8 cellular contexts compared by ENCODE assay signal in genomic region chr3:13452490-13453335, GRCh38. TPM values are rescaled to one million over a fixed set of nuclear protein-coding genes. Genes with fewer than 3 reads are reported as not detected.
A peak's percentile ranks its signal among the peaks of the same experiment; 100 is the strongest.
DNase-seq lines count a peak whose midpoint lies in the region; ATAC-seq and TF ChIP-seq lines count a peak whose summit lies in the region.

No MANE protein-coding gene starts in this region.

- no peaks in the 10 kb centered on the region for H3K9me3 ChIP-seq in PC-9 (ENCODE audit: insufficient read depth, low read depth)

- no peaks in the 10 kb centered on the region for H3K9me2 ChIP-seq in PC-9 (ENCODE audit: insufficient read depth)

- peaks cover 13% of the 10 kb centered on the region for H3K4me1 ChIP-seq in PC-9 (replicated peaks; ENCODE audit: insufficient read depth)

- H3K27ac Mint-ChIP-seq in activated naive CD8-positive, alpha-beta T cell = peak overlapping the region; percentile 29
- H3K27ac Mint-ChIP-seq in osteocyte (ENCODE audit: unreplicated experiment) = peak overlapping the region; percentile 89

- no TSS peak for BruUV-seq in PC-9 (replicated peaks; lab: Mats Ljungman, UMichigan)

- peaks cover 21% of the 10 kb centered on the region; the same call in 1 of the 2 replicates for H3F3A ChIP-seq in PC-9 (ENCODE audit: insufficient read depth, low read depth)

- CTCF ChIA-PET in PC-9 (lab: Charles Lee) = interaction anchor here (0.5 to 2.2 kb wide), 8 partner anchors 21 to 874 kb away, joined by 3 to 23 read pairs (median 4); partner anchors contain the start of gene HDAC11

- H3K27me3 ChIP-seq in HL-60 (ENCODE audit: insufficient read depth, poor library complexity, severe bottlenecking) = no peaks in the 10 kb centered on the region
- no peaks in the 10 kb centered on the region for H3K27me3 ChIP-seq in PC-9 (ENCODE audit: insufficient read depth, low read depth)

- H3K4me3 ChIP-seq in HL-60 (replicated peaks; ENCODE audit: insufficient read depth, low read length) (peak overlapping the region; percentile 51), PC-9 (peak overlapping the region; percentile 59; the same call in 1 of the 2 replicates)

- no peaks in the 10 kb centered on the region for H3K9me3 Mint-ChIP-seq in activated naive CD8-positive, alpha-beta T cell (ENCODE audit: low read depth)
- H3K9me3 Mint-ChIP-seq in osteocyte (ENCODE audit: unreplicated experiment) = no peaks in the 10 kb centered on the region

- POLR2A ChIA-PET in PC-9 (lab: Charles Lee; ENCODE audit: unreplicated experiment) = interaction anchor here (0.6 to 1.3 kb wide), 3 partner anchors 27 to 118 kb away, joined by 5 to 9 read pairs (median 8); partner anchors contain the start of gene HDAC11

- peak overlapping the region; percentile 86; the same call in 1 of the 2 replicates for H2AFZ ChIP-seq in PC-9

- peaks cover 20% of the 10 kb centered on the region for H3K4me1 Mint-ChIP-seq in activated naive CD8-positive, alpha-beta T cell (ENCODE audit: low read depth)
- peaks cover 7% of the 10 kb centered on the region for H3K4me1 Mint-ChIP-seq in osteocyte (ENCODE audit: unreplicated experiment)

- ATAC-seq in GM21381 (IDR thresholded peaks at IDR 0.05; ENCODE audit: unreplicated experiment) = no peak
- ATAC-seq in GM21786 (IDR thresholded peaks at IDR 0.05; ENCODE audit: unreplicated experiment) = no peak

- intact Hi-C loops in PC-9 (cut with micrococcal nuclease; ENCODE audit: unreplicated experiment) = loop anchor here (2.0 to 10.0 kb wide), 7 partner anchors 32 to 600 kb away; partner anchors contain the start of gene NUP210

- H3K27me3 Mint-ChIP-seq in activated naive CD8-positive, alpha-beta T cell = no peaks in the 10 kb centered on the region
- peaks cover 9% of the 10 kb centered on the region for H3K27me3 Mint-ChIP-seq in osteocyte (ENCODE audit: unreplicated experiment)

- H4K20me1 ChIP-seq in PC-9 (ENCODE audit: insufficient read depth) = no peaks in the 10 kb centered on the region

- no peaks in the 10 kb centered on the region for H3K36me3 ChIP-seq in PC-9 (ENCODE audit: low read depth)

- peak; percentile 55 for DNase-seq in EL
- DNase-seq in HL-60 (ENCODE audit: low read depth in 1 of 2, low spot score in 1 of 2) = peak; percentile 31 to 52
- DNase-seq in PC-9 = peak; percentile 25 to 43
- DNase-seq in globus pallidus (ENCODE audit: low spot score) = peak; percentile 87
- DNase-seq in osteocyte (ENCODE audit: extremely low spot score, unreplicated experiment) = no peak

- no peaks in the 10 kb centered on the region for H3K36me3 Mint-ChIP-seq in activated naive CD8-positive, alpha-beta T cell
- no peaks in the 10 kb centered on the region for H3K36me3 Mint-ChIP-seq in osteocyte (ENCODE audit: unreplicated experiment)

- peak overlapping the region; percentile 91 for H3K4me3 Mint-ChIP-seq in activated naive CD8-positive, alpha-beta T cell
- H3K4me3 Mint-ChIP-seq in osteocyte (ENCODE audit: unreplicated experiment) = peak overlapping the region; percentile 90

- H3K79me2 ChIP-seq in PC-9 (ENCODE audit: low read depth) = no peaks in the 10 kb centered on the region

- peak overlapping the region; percentile 69 for H3K4me2 ChIP-seq in PC-9

- TF ChIP-seq CTCF in HL-60 (IDR thresholded peaks at IDR 0.05; ENCODE audit: insufficient read depth, low read length) (peak; percentile 45), PC-9 (conservative IDR thresholded peaks at IDR 0.05) (peak; percentile 77), osteocyte (IDR thresholded peaks at IDR 0.05) (peak; percentile 75)

- peak overlapping the region; percentile 47; the same call in 1 of the 2 replicates for H3K27ac ChIP-seq in HL-60 (replicated peaks)
- peak overlapping the region; percentile 71 for H3K27ac ChIP-seq in PC-9

RNA-seq across cellular contexts. Expression of gene HDAC11, which starts 27.4 kb away (rescaled TPM):
- total RNA-seq in PC-9 (2021) (18.4 and 24.3 TPM in 2 replicates), osteocyte (11.9 and 13.7 TPM in 2 replicates)

RNA-seq across cellular contexts. Expression of gene NUP210, which starts 32.6 kb away (rescaled TPM):
- total RNA-seq in PC-9 (2021) = 72.7 and 84.0 TPM in 2 replicates
- 1.4 and 1.5 TPM in 2 replicates for total RNA-seq in osteocyte

Comparison
In these comparisons a context has a peak if more than half of its experiments do, and no peak if none do; other contexts are left out.
1. RNA of gene NUP210, which starts 32.6 kb away (total RNA-seq): 72.7 to 84.0 TPM in PC-9; 1.4 to 1.5 TPM in osteocyte; every median in the first group is over 10 times any median in the second.
2. Peak in every context shown above with its lines, with median percentiles within 50 percentile points of each other: CTCF ChIP-seq.